36 cellular contexts compared by ENCODE assay signal in genomic region chrX:80708781-80709180, GRCh38.
"Had no signal": no experiment of that assay in that cellular context is flagged by ENCODE, and none has a peak within 500 bp of the region (broad histone marks: within the 10 kb centered on the region; RNA-seq: fewer than 3 reads in every experiment).

No MANE protein-coding gene starts in this region.

- DNase-seq: Karpas-422, Kasumi-1, KG1, MG63, MM.1S, MV-4-11, NCI-H1048, NCI-H1092, NCI-H1092 treated with DMSO at 0.1 percent for 48 hours, NCI-H1105, NCI-H1105 treated with DMSO at 0.1 percent for 48 hours, NCI-H1417, NCI-H1417 treated with DMSO at 0.1 percent for 48 hours, NCI-H1436, NCI-H1436 treated with DMSO at 0.1 percent for 48 hours, NCI-H146, NCI-H1694, NCI-H1694 treated with DMSO at 0.1 percent for 48 hours, NCI-H187, NCI-H187 treated with DMSO at 0.1 percent for 48 hours, NCI-H1930, NCI-H2029, NCI-H2029 treated with DMSO at 0.1 percent for 48 hours, NCI-H2081, NCI-H2081 treated with DMSO at 0.1 percent for 48 hours, NCI-H2107, NCI-H2171, NCI-H2171 treated with DMSO at 0.1 percent for 48 hours, NCI-H2227 treated with DMSO at 0.1 percent for 48 hours, NCI-H226, NCI-H345, NCI-H446, NCI-H446 treated with DMSO at 0.1 percent for 48 hours, NCI-H510A, NCI-H510A treated with DMSO at 0.1 percent for 48 hours had no signal

- H3K9ac ChIP-seq: KMS-11 had no signal

- H3K27me3 ChIP-seq: MG63 had no signal

- H3K4me3 ChIP-seq: MG63 had no signal

- H3K36me3 ChIP-seq: MG63 had no signal

- H3K9me3 ChIP-seq: MG63 had no signal

- H3K4me2 ChIP-seq: KMS-11 had no signal

- H3K27ac ChIP-seq: KMS-11 had no signal
